ENCODE assay signal across 9 cellular contexts in the genomic region with DNA sequence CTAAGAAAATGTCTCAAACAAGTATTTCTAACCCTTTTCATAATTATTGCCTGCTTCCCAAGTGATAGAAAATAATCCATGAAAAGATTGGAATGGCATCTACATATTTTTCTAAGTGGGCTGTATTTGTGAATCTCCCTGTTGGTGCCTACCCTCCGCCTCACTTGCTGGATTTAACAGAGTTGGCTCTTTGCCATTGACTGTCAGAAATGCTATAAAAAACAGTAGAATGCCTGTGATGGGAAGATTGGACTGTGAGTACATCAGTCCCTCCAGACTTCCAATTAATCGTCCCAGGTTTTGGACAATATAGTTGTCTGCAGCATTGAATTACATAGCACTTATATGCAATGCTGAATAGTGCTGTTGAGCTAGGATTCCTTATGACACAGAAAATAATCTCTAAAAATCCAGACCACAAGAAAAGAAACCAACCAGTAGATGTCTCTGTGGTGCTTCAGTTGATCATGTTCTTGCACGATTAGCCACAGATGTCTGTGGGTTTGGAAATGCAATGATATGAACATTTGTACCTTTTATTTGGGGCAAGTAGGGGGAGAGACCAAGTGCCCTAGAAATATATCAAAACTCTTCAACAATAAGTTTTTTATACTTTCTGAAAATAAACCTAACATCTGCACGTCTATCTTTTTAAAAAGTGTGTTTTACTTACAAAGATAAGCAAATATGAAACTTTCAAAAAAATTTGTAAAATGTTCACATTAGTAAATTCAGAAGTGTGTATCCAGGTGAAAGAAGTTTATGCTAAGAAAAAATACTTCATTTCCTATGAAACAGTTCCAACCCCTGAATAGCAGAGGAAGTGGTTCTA.
DNase-seq lines count a peak whose midpoint lies in the region; ATAC-seq and TF ChIP-seq lines count a peak whose summit lies in the region.
"Had no signal": no experiment of that assay in that cellular context is flagged by ENCODE, and none has a peak within 500 bp of the region (broad histone marks: within the 10 kb centered on the region; RNA-seq: fewer than 3 reads in every experiment).

No MANE protein-coding gene starts in this region.

- H3K79me2 ChIP-seq in hepatocyte: no peaks in the 10 kb centered on the region

- intact Hi-C loops in activated B cell treated with CpG ODN at 0.5 μM for 24 hours (cut with micrococcal nuclease): loop anchor here (1.0 kb wide), 1 partner anchor 304 kb away; no protein-coding TSS in a partner anchor

- H3K27me3 Mint-ChIP-seq in activated B cell treated with CpG ODN at 0.5 μM for 24 hours: no peaks in the 10 kb centered on the region

- H2AFZ ChIP-seq in hepatocyte: no peak overlapping the region

- ATAC-seq in GM21423 (IDR thresholded peaks at IDR 0.05; ENCODE audit: unreplicated experiment) (peak; percentile 56), activated B cell treated with CpG ODN at 0.5 μM for 24 hours (ENCODE audit: low read depth) (peak; percentile 50), GM21825 (IDR thresholded peaks at IDR 0.05; ENCODE audit: unreplicated experiment) (no peak)

- no peaks in the 10 kb centered on the region for H3K4me1 Mint-ChIP-seq in activated B cell treated with CpG ODN at 0.5 μM for 24 hours

- CTCF ChIA-PET in activated B cell treated with CpG ODN at 0.5 μM for 24 hours (lab: Charles Lee): interaction anchor here (1.0 to 1.7 kb wide), 2 partner anchors 8 to 304 kb away, joined by 3 to 6 read pairs; no protein-coding TSS in a partner anchor

- no peak overlapping the region for H3K27ac ChIP-seq in hepatocyte
- H3K27ac ChIP-seq: SJSA1 had no signal

- no peaks in the 10 kb centered on the region for H3K9me3 ChIP-seq in hepatocyte (ENCODE audit: low read depth)
- H3K9me3 ChIP-seq: SJSA1 had no signal

- H3K4me1 ChIP-seq in hepatocyte (ENCODE audit: insufficient read depth): no peaks in the 10 kb centered on the region

- H3K9me3 Mint-ChIP-seq in activated B cell treated with CpG ODN at 0.5 μM for 24 hours: no peaks in the 10 kb centered on the region

- DNase-seq in D341Med (ENCODE audit: low spot score) (peak; percentile 61), NCI-H1694 (lab: John Stamatoyannopoulos, UW) (peak; percentile 9), activated B cell treated with CpG ODN at 0.5 μM for 24 hours (no peak), hepatocyte (ENCODE audit: low spot score) (peak; percentile 67), stromal cell of bone marrow (ENCODE audit: low read depth) (peak; percentile 82), NCI-H2029 (lab: John Stamatoyannopoulos, UW) (no peak)

- no peak overlapping the region for H3K27ac Mint-ChIP-seq in activated B cell treated with CpG ODN at 0.5 μM for 24 hours

- H3K4me2 ChIP-seq in hepatocyte: no peak overlapping the region

- 39% methylated on average over 4 of the region's 4 CpGs for WGBS in hepatocyte (ENCODE audit: low lambda C conversion rate, missing lambda C conversion rate)

- no peaks in the 10 kb centered on the region for H3K36me3 ChIP-seq in hepatocyte (replicated peaks; ENCODE audit: insufficient read depth, low read depth)
- H3K36me3 ChIP-seq: SJSA1 had no signal

- no peaks in the 10 kb centered on the region for H3K27me3 ChIP-seq in hepatocyte
- H3K27me3 ChIP-seq: SJSA1 had no signal

- TF ChIP-seq CTCF in activated B cell treated with CpG ODN at 0.5 μM for 24 hours (IDR thresholded peaks at IDR 0.05): no peak
- peak; percentile 86 for TF ChIP-seq CTCF in hepatocyte (IDR thresholded peaks at IDR 0.05; ENCODE audit: poor library complexity)

- no peaks in the 10 kb centered on the region for H4K20me1 ChIP-seq in hepatocyte (ENCODE audit: insufficient read depth, poor library complexity, severe bottlenecking)

- no peaks in the 10 kb centered on the region for H3K36me3 Mint-ChIP-seq in activated B cell treated with CpG ODN at 0.5 μM for 24 hours (ENCODE audit: low read depth)

- no peak overlapping the region for H3K4me3 Mint-ChIP-seq in activated B cell treated with CpG ODN at 0.5 μM for 24 hours

- POLR2A ChIA-PET in activated B cell treated with CpG ODN at 0.5 μM for 24 hours (lab: Charles Lee): interaction anchor here (0.6 kb wide), 1 partner anchor 642 kb away, joined by 4 read pairs; no protein-coding TSS in a partner anchor

- H3K9me2 ChIP-seq in hepatocyte (replicated peaks; ENCODE audit: insufficient read depth): no peaks in the 10 kb centered on the region

- no peak overlapping the region for H3K4me3 ChIP-seq in hepatocyte
- H3K4me3 ChIP-seq: SJSA1 had no signal

Comparison
In these comparisons a context has a peak if more than half of its experiments do, and no peak if none do; other contexts are left out.
1. DNase-seq: peak in D341Med (single experiment), NCI-H1694 (single experiment), hepatocyte (single experiment) and stromal cell of bone marrow (single experiment); none in activated B cell treated with CpG ODN at 0.5 μM for 24 hours (single experiment) and NCI-H2029 (single experiment).